ENCODE assay signal across 12 cellular contexts in genomic region chr3:187987919-187988318, GRCh38.
DNase-seq lines count a peak whose midpoint lies in the region; ATAC-seq and TF ChIP-seq lines count a peak whose summit lies in the region.
"Had no signal": no experiment of that assay in that cellular context is flagged by ENCODE, and none has a peak within 500 bp of the region (broad histone marks: within the 10 kb centered on the region; RNA-seq: fewer than 3 reads in every experiment).

No MANE protein-coding gene starts in this region.

- H2AFZ ChIP-seq in trophoblast cell (ENCODE audit: insufficient read depth, low read length, poor library complexity), result no peak overlapping the region

- H3K9ac ChIP-seq in trophoblast cell (ENCODE audit: low read length), result no peak overlapping the region

- no peak overlapping the region for H3K14ac ChIP-seq in trophoblast cell (ENCODE audit: low read length)

- H3K27ac Mint-ChIP-seq in activated naive CD4-positive, alpha-beta T cell treated with anti-CD3 and anti-CD28 coated beads, Interleukin-2, amount 10 ng/mL, durations not matched to agents 7 days and 5 days, result no peak overlapping the region
- H3K27ac Mint-ChIP-seq: mesothelial cell of epicardium had no signal

- H3K4me3 Mint-ChIP-seq in activated naive CD4-positive, alpha-beta T cell treated with anti-CD3 and anti-CD28 coated beads, Interleukin-2, amount 10 ng/mL, durations not matched to agents 7 days and 5 days, result no peak overlapping the region
- H3K4me3 Mint-ChIP-seq: mesothelial cell of epicardium had no signal

- H3K27me3 ChIP-seq in trophoblast cell (ENCODE audit: insufficient read depth, low read length), result no peaks in the 10 kb centered on the region

- H3K9me3 ChIP-seq in HEK293 (ENCODE audit: control insufficient read depth, insufficient read depth, low read depth, low read length) (no peaks in the 10 kb centered on the region), trophoblast cell (ENCODE audit: insufficient read depth, low read depth, low read length) (no peaks in the 10 kb centered on the region)

- CTCF ChIA-PET in HEK293 (lab: Yijun Ruan, JAX), result no interaction called here
- CTCF ChIA-PET in activated naive CD4-positive, alpha-beta T cell treated with anti-CD3 and anti-CD28 coated beads, Interleukin-2, amount 10 ng/mL, durations not matched to agents 7 days and 5 days (lab: Charles Lee), result no interaction called here

- H2BK5ac ChIP-seq in trophoblast cell (ENCODE audit: low read depth, low read length, poor library complexity), result no peak overlapping the region

- peaks cover 24% of the 10 kb centered on the region for H3K36me3 Mint-ChIP-seq in activated naive CD4-positive, alpha-beta T cell treated with anti-CD3 and anti-CD28 coated beads, Interleukin-2, amount 10 ng/mL, durations not matched to agents 7 days and 5 days
- H3K36me3 Mint-ChIP-seq: mesothelial cell of epicardium had no signal

- no peak overlapping the region for H2BK120ac ChIP-seq in trophoblast cell (ENCODE audit: insufficient read depth, low read length, poor library complexity)

- peaks cover 14% of the 10 kb centered on the region for H3K9me3 Mint-ChIP-seq in activated naive CD4-positive, alpha-beta T cell treated with anti-CD3 and anti-CD28 coated beads, Interleukin-2, amount 10 ng/mL, durations not matched to agents 7 days and 5 days
- H3K9me3 Mint-ChIP-seq: mesothelial cell of epicardium had no signal

- H3K4me1 ChIP-seq in HEK293 (ENCODE audit: control insufficient read depth, insufficient read depth, low read length), result no peaks in the 10 kb centered on the region
- peaks cover 0 to 6% of the 10 kb centered on the region in 2 experiments for H3K4me1 ChIP-seq in trophoblast cell (ENCODE audit: control insufficient read depth in 1 of 2, insufficient read depth in 2 of 2, low read length in 2 of 2)

- no peak for TF ChIP-seq CTCF in HEK293 (tag by site-specific recombination; IDR thresholded peaks at IDR 0.05)
- TF ChIP-seq CTCF in GM10266 (IDR thresholded peaks at IDR 0.05; ENCODE audit: control insufficient read depth, insufficient read depth, low read depth, missing control alignments), result no peak

- no peak overlapping the region for H2BK12ac ChIP-seq in trophoblast cell (ENCODE audit: low read length)

- POLR2A ChIA-PET in HEK293 (lab: Yijun Ruan, JAX), result no interaction called here

- no peaks in the 10 kb centered on the region for H3K79me1 ChIP-seq in trophoblast cell (ENCODE audit: low read length)

- DNase-seq in activated CD4-positive, alpha-beta T cell treated with anti-CD3 and anti-CD28 coated beads, Interleukin-2, amount 50 U/mL, for 1 hour, result peak; percentile 39
- peak; percentile 36 for DNase-seq in activated naive CD4-positive, alpha-beta T cell treated with anti-CD3 and anti-CD28 coated beads, Interleukin-2, amount 10 ng/mL, durations not matched to agents 7 days and 5 days
- peak; percentile 67 for DNase-seq in stimulated activated CD4-positive, alpha-beta T cell treated with anti-CD3 and anti-CD28 coated beads, Interleukin-4, amount 100 ng/mL, for 24 hours
- no peak for DNase-seq in GM10266 (ENCODE audit: extremely low spot score)
- DNase-seq in superior temporal gyrus (ENCODE audit: extremely low spot score), result no peak
- DNase-seq in trophoblast cell, result no peak
- DNase-seq: EL, NCI-H1930 had no signal

- H3K4me3 ChIP-seq in HEK293 (ENCODE audit: low read depth, low read length), result no peak overlapping the region
- H3K4me3 ChIP-seq in trophoblast cell (ENCODE audit: low read depth, low read length), result no peak overlapping the region

- H4K91ac ChIP-seq in trophoblast cell (ENCODE audit: low read depth, low read length), result no peak overlapping the region

- no peak overlapping the region for H3K4ac ChIP-seq in trophoblast cell (ENCODE audit: low read depth, low read length)

- ATAC-seq in GM18873 (IDR thresholded peaks at IDR 0.05; ENCODE audit: low FRiP score, unreplicated experiment), result no peak
- ATAC-seq: SK-N-SH treated with all-trans-retinoic acid at 6 μM for 48 hours had no signal

- H3K79me2 ChIP-seq in trophoblast cell (ENCODE audit: control insufficient read depth, insufficient read depth, low read length, poor library complexity), result no peaks in the 10 kb centered on the region

- peaks cover 56% of the 10 kb centered on the region for H3K4me1 Mint-ChIP-seq in activated naive CD4-positive, alpha-beta T cell treated with anti-CD3 and anti-CD28 coated beads, Interleukin-2, amount 10 ng/mL, durations not matched to agents 7 days and 5 days

- H3K36me3 ChIP-seq in HEK293 (ENCODE audit: control insufficient read depth in 2 of 2, insufficient read depth in 1 of 2, low read length in 2 of 2), result no peaks in the 10 kb centered on the region
- no peaks in the 10 kb centered on the region for H3K36me3 ChIP-seq in trophoblast cell (ENCODE audit: control insufficient read depth in 1 of 2, insufficient read depth in 2 of 2, low read length in 2 of 2)

- no peak overlapping the region for H2AK5ac ChIP-seq in trophoblast cell (ENCODE audit: low read length)

- no peak overlapping the region for H3K27ac ChIP-seq in HEK293 (ENCODE audit: extremely low read depth, low read depth, low read length)
- H3K27ac ChIP-seq in trophoblast cell (ENCODE audit: low read depth, low read length), result no peak overlapping the region

- no peak overlapping the region for H4K8ac ChIP-seq in trophoblast cell (ENCODE audit: low read depth, low read length)

- no peak overlapping the region for H3K23ac ChIP-seq in trophoblast cell (ENCODE audit: low read length)

- WGBS in trophoblast cell (ENCODE audit: extremely low coverage, insufficient coverage, insufficient read length), result no CpG with 5 or more reads among the region's 3 CpGs

- H3K18ac ChIP-seq in trophoblast cell (ENCODE audit: low read length), result no peak overlapping the region

- peaks cover 5% of the 10 kb centered on the region for H3K27me3 Mint-ChIP-seq in activated naive CD4-positive, alpha-beta T cell treated with anti-CD3 and anti-CD28 coated beads, Interleukin-2, amount 10 ng/mL, durations not matched to agents 7 days and 5 days

- no peak overlapping the region for H3K4me2 ChIP-seq in trophoblast cell (ENCODE audit: low read length)

- no peak overlapping the region for H4K12ac ChIP-seq in trophoblast cell (ENCODE audit: low read depth, low read length)

TF ChIP-seq in HEK293, 187 proteins besides CTCF, POLR2A, EP300 and RAD21:
- no peak for TF ChIP-seq ZNF114 (tag by site-specific recombination; IDR thresholded peaks at IDR 0.05)
- TF ChIP-seq EGR2 (tag by site-specific recombination; IDR thresholded peaks at IDR 0.05; ENCODE audit: low read depth), result peak; percentile 75
- no peak for TF ChIP-seq MZF1 (tag by site-specific recombination; IDR thresholded peaks at IDR 0.05; ENCODE audit: borderline replicate concordance)
- TF ChIP-seq, protein P1, sequence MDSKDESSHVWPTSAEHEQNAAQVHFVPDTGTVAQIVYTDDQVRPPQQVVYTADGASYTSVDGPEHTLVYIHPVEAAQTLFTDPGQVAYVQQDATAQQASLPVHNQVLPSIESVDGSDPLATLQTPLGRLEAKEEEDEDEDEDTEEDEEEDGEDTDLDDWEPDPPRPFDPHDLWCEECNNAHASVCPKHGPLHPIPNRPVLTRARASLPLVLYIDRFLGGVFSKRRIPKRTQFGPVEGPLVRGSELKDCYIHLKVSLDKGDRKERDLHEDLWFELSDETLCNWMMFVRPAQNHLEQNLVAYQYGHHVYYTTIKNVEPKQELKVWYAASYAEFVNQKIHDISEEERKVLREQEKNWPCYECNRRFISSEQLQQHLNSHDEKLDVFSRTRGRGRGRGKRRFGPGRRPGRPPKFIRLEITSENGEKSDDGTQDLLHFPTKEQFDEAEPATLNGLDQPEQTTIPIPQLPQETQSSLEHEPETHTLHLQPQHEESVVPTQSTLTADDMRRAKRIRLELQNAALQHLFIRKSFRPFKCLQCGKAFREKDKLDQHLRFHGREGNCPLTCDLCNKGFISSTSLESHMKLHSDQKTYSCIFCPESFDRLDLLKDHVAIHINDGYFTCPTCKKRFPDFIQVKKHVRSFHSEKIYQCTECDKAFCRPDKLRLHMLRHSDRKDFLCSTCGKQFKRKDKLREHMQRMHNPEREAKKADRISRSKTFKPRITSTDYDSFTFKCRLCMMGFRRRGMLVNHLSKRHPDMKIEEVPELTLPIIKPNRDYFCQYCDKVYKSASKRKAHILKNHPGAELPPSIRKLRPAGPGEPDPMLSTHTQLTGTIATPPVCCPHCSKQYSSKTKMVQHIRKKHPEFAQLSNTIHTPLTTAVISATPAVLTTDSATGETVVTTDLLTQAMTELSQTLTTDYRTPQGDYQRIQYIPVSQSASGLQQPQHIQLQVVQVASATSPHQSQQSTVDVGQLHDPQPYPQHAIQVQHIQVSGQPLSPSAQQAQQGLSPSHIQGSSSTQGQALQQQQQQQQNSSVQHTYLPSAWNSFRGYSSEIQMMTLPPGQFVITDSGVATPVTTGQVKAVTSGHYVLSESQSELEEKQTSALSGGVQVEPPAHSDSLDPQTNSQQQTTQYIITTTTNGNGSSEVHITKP (tag by site-specific recombination; IDR thresholded peaks at IDR 0.05), result no peak
- TF ChIP-seq ZFHX2 (tag by site-specific recombination; conservative IDR thresholded peaks at IDR 0.05), result peak; percentile 67
- no peak for TF ChIP-seq ZNF596 (tag by site-specific recombination; IDR thresholded peaks at IDR 0.05)
- no peak for TF ChIP-seq ZNF629 (tag by site-specific recombination; IDR thresholded peaks at IDR 0.05)
- TF ChIP-seq ZNF155 (tag by site-specific recombination; IDR thresholded peaks at IDR 0.05), result no peak
- no peak for TF ChIP-seq GLI2 (tag by site-specific recombination; IDR thresholded peaks at IDR 0.05; ENCODE audit: borderline replicate concordance, low read depth)

Comparison
In these comparisons a context has a peak if more than half of its experiments do, and no peak if none do; other contexts are left out.
1. DNase-seq: peak in activated CD4-positive, alpha-beta T cell treated with anti-CD3 and anti-CD28 coated beads, Interleukin-2, amount 50 U/mL, for 1 hour (single experiment), activated naive CD4-positive, alpha-beta T cell treated with anti-CD3 and anti-CD28 coated beads, Interleukin-2, amount 10 ng/mL, durations not matched to agents 7 days and 5 days (single experiment) and stimulated activated CD4-positive, alpha-beta T cell treated with anti-CD3 and anti-CD28 coated beads, Interleukin-4, amount 100 ng/mL, for 24 hours (single experiment); none in GM10266 (single experiment), superior temporal gyrus (single experiment) and trophoblast cell (0 of 2).